ENCODE assay signal across 20 cellular contexts in genomic region chr2:122564843-122565242, GRCh38.
DNase-seq lines count a peak whose midpoint lies in the region; ATAC-seq, FAIRE-seq and TF ChIP-seq lines count a peak whose summit lies in the region.
"Had no signal": no experiment of that assay in that cellular context is flagged by ENCODE, and none has a peak within 500 bp of the region (broad histone marks: within the 10 kb centered on the region; RNA-seq: fewer than 3 reads in every experiment).

No MANE protein-coding gene starts in this region.

- no peaks in the 10 kb centered on the region for H3K4me1 Mint-ChIP-seq in activated CD8-positive, alpha-beta memory T cell treated with anti-CD3 and anti-CD28 coated beads, Interleukin-2, amount 10 ng/mL, durations not matched to agents 7 days and 5 days
- H3K4me1 Mint-ChIP-seq: CD4-positive, alpha-beta memory T cell had no signal

- H3K4me1 ChIP-seq in HepG2 (ENCODE audit: insufficient read depth, low read length) = no peaks in the 10 kb centered on the region
- H3K4me1 ChIP-seq in right lobe of liver = no peaks in the 10 kb centered on the region
- H3K4me1 ChIP-seq in parathyroid adenoma = peaks cover 8% of the 10 kb centered on the region

- H3K36me3 ChIP-seq in HepG2 (replicated peaks in 1 of 2; ENCODE audit: control insufficient read depth in 1 of 2, insufficient read depth in 2 of 2, low read length in 2 of 2) (no peaks in the 10 kb centered on the region), right lobe of liver (no peaks in the 10 kb centered on the region), neural cell (ENCODE audit: insufficient read depth, low read length) (no peaks in the 10 kb centered on the region), parathyroid adenoma (ENCODE audit: control insufficient read depth, insufficient read depth, low read length) (no peaks in the 10 kb centered on the region)

- H3K79me2 ChIP-seq in HepG2 (ENCODE audit: insufficient read depth, low read length) (no peaks in the 10 kb centered on the region), neural cell (replicated peaks; ENCODE audit: insufficient read depth, low read length) (no peaks in the 10 kb centered on the region), parathyroid adenoma (no peaks in the 10 kb centered on the region)

- CTCF ChIA-PET in HepG2 (lab: Yijun Ruan, JAX; ENCODE audit: low intra/inter-chr PET ratio, low total read pairs) = no interaction called here
- CTCF ChIA-PET in activated CD8-positive, alpha-beta memory T cell treated with anti-CD3 and anti-CD28 coated beads, Interleukin-2, amount 10 ng/mL, durations not matched to agents 7 days and 5 days (lab: Charles Lee) = interaction anchor here (1.1 kb wide), 1 partner anchor 29 kb away, joined by 3 read pairs; no protein-coding TSS in a partner anchor

- H3K9ac ChIP-seq in HepG2 (ENCODE audit: insufficient read depth, low read depth, low read length) = no peak overlapping the region
- H3K9ac ChIP-seq in neural cell (ENCODE audit: low read length) = no peak overlapping the region
- H3K9ac ChIP-seq in parathyroid adenoma = no peak overlapping the region

- 3% methylated on average over 4 of the region's 4 CpGs for WGBS in HepG2 (ENCODE audit: low lambda C conversion rate)
- WGBS in right lobe of liver (ENCODE audit: insufficient coverage, low coverage, low lambda C conversion rate, missing lambda C conversion rate) = 59% methylated on average over 4 of the region's 4 CpGs

- no peak for TF ChIP-seq RAD21 in HepG2 (CRISPR knock-in tag; IDR thresholded peaks at IDR 0.05)
- TF ChIP-seq RAD21 in neural cell (conservative IDR thresholded peaks at IDR 0.05) = no peak

- H3K4me3 ChIP-seq in HepG2 (replicated peaks in 1 of 3; ENCODE audit: insufficient read depth in 1 of 3, low read depth in 2 of 3, low read length in 3 of 3) (no peak overlapping the region), right lobe of liver (no peak overlapping the region), neural cell (ENCODE audit: low read length) (no peak overlapping the region), parathyroid adenoma (ENCODE audit: low read depth, low read length) (no peak overlapping the region)
- H3K4me3 ChIP-seq: GM12878 had no signal

- no peaks in the 10 kb centered on the region for H3K27me3 ChIP-seq in HepG2 (ENCODE audit: control insufficient read depth in 1 of 2, insufficient read depth in 2 of 2, low read length in 2 of 2)
- no peaks in the 10 kb centered on the region for H3K27me3 ChIP-seq in right lobe of liver
- no peaks in the 10 kb centered on the region for H3K27me3 ChIP-seq in neural cell (ENCODE audit: insufficient read depth, low read depth, low read length)
- no peaks in the 10 kb centered on the region for H3K27me3 ChIP-seq in parathyroid adenoma (ENCODE audit: control insufficient read depth, insufficient read depth, low read length)

- FAIRE-seq in HepG2 (lab: Jason Lieb, UNC) = no peak
- FAIRE-seq: GM12878, GM19239, H54 had no signal

- H3K9me3 ChIP-seq in HepG2 (ENCODE audit: low read length) (peaks cover 13% of the 10 kb centered on the region), right lobe of liver (no peaks in the 10 kb centered on the region), neural cell (ENCODE audit: low read length) (no peaks in the 10 kb centered on the region), parathyroid adenoma (ENCODE audit: control insufficient read depth, low read length) (no peaks in the 10 kb centered on the region)

- intact Hi-C loops in HepG2 (cut with micrococcal nuclease; ENCODE audit: unreplicated experiment) = no loop called here
- intact Hi-C loops in right lobe of liver (cut with DNase I) = no loop called here

- POLR2A ChIA-PET in HepG2 (lab: Yijun Ruan, JAX) = no interaction called here

- TF ChIP-seq CTCF in HepG2 (CRISPR knock-in tag; IDR thresholded peaks at IDR 0.05) = no peak
- TF ChIP-seq CTCF in right lobe of liver (IDR thresholded peaks at IDR 0.05) = no peak
- no peak for TF ChIP-seq CTCF in neural cell (IDR thresholded peaks at IDR 0.05; ENCODE audit: poor library complexity, severe bottlenecking)
- TF ChIP-seq CTCF in parathyroid adenoma (IDR thresholded peaks at IDR 0.05) = no peak

- in situ Hi-C loops in HepG2 (cut with HindIII; ENCODE audit: extremely low pct_ligation_motif_present, low pct_unique_long_range_greater_than_20kb) = no loop called here

- no peak overlapping the region for H3K4me3 Mint-ChIP-seq in activated CD8-positive, alpha-beta memory T cell treated with anti-CD3 and anti-CD28 coated beads, Interleukin-2, amount 10 ng/mL, durations not matched to agents 7 days and 5 days
- H3K4me3 Mint-ChIP-seq: CD4-positive, alpha-beta memory T cell had no signal

- no peaks in the 10 kb centered on the region for H3K36me3 Mint-ChIP-seq in activated CD8-positive, alpha-beta memory T cell treated with anti-CD3 and anti-CD28 coated beads, Interleukin-2, amount 10 ng/mL, durations not matched to agents 7 days and 5 days
- H3K36me3 Mint-ChIP-seq: CD4-positive, alpha-beta memory T cell had no signal

- no TSS peak for BruUV-seq in HepG2 (replicated peaks; lab: Mats Ljungman, UMichigan)

- H3K27ac Mint-ChIP-seq in activated CD8-positive, alpha-beta memory T cell treated with anti-CD3 and anti-CD28 coated beads, Interleukin-2, amount 10 ng/mL, durations not matched to agents 7 days and 5 days = no peak overlapping the region
- H3K27ac Mint-ChIP-seq: CD4-positive, alpha-beta memory T cell had no signal

- no peaks in the 10 kb centered on the region for H3K9me2 ChIP-seq in neural cell (ENCODE audit: insufficient read depth, low read length)

- peaks cover 2% of the 10 kb centered on the region for H3K9me3 Mint-ChIP-seq in activated CD8-positive, alpha-beta memory T cell treated with anti-CD3 and anti-CD28 coated beads, Interleukin-2, amount 10 ng/mL, durations not matched to agents 7 days and 5 days (ENCODE audit: low read depth)

- H4K20me1 ChIP-seq in HepG2 (ENCODE audit: insufficient read depth, low read length) = no peaks in the 10 kb centered on the region
- H4K20me1 ChIP-seq in neural cell (ENCODE audit: insufficient read depth) = no peaks in the 10 kb centered on the region

- no peaks in the 10 kb centered on the region for H3K27me3 Mint-ChIP-seq in activated CD8-positive, alpha-beta memory T cell treated with anti-CD3 and anti-CD28 coated beads, Interleukin-2, amount 10 ng/mL, durations not matched to agents 7 days and 5 days
- H3K27me3 Mint-ChIP-seq: CD4-positive, alpha-beta memory T cell had no signal

- no peak for ATAC-seq in HepG2
- no peak for ATAC-seq in right lobe of liver
- no peak for ATAC-seq in GM21515 (IDR thresholded peaks at IDR 0.05; ENCODE audit: unreplicated experiment)
- ATAC-seq in activated CD8-positive, alpha-beta memory T cell treated with anti-CD3 and anti-CD28 coated beads, Interleukin-2, amount 10 ng/mL, durations not matched to agents 7 days and 5 days = no peak
- ATAC-seq: GM12878 had no signal

- no peak overlapping the region for H3K4me2 ChIP-seq in HepG2 (ENCODE audit: low read depth, low read length)
- no peak overlapping the region for H3K4me2 ChIP-seq in neural cell (ENCODE audit: low read length)
- no peak overlapping the region for H3K4me2 ChIP-seq in parathyroid adenoma (ENCODE audit: low read length)

- no peak for DNase-seq in HepG2 (ENCODE audit: low spot score)
- no peak for DNase-seq in right lobe of liver
- DNase-seq in hippocampal formation (lab: John Stamatoyannopoulos, UW) = no peak
- DNase-seq in activated CD8-positive, alpha-beta memory T cell treated with anti-CD3 and anti-CD28 coated beads, Interleukin-2, amount 10 ng/mL, durations not matched to agents 7 days and 5 days = no peak
- DNase-seq: 8988T; C1 segment of cervical spinal cord; Calu3; CD4-positive, alpha-beta memory T cell; COR-L47; DMS153; EL; GDM1; GOT3; HCEC 1CT had no signal

- H3F3A ChIP-seq in neural cell (ENCODE audit: insufficient read depth, low read length, poor library complexity, severe bottlenecking) = peaks cover 11% of the 10 kb centered on the region

- H3K27ac ChIP-seq in HepG2 (ENCODE audit: extremely low read length, insufficient read depth, low read length) = no peak overlapping the region
- H3K27ac ChIP-seq in right lobe of liver = no peak overlapping the region
- H3K27ac ChIP-seq in neural cell (ENCODE audit: low read length) = peak overlapping the region; percentile 66
- no peak overlapping the region for H3K27ac ChIP-seq in parathyroid adenoma

- TF ChIP-seq EP300 in HepG2 (IDR thresholded peaks at IDR 0.05; ENCODE audit: low read depth in 2 of 2, low read length in 2 of 2) (no peak), HepG2 (CRISPR knock-in tag; IDR thresholded peaks at IDR 0.05; ENCODE audit: borderline replicate concordance) (no peak), neural cell (conservative IDR thresholded peaks at IDR 0.05; ENCODE audit: poor library complexity, severe bottlenecking) (no peak)

- no peak for TF ChIP-seq POLR2A in HepG2 (IDR thresholded peaks at IDR 0.05; ENCODE audit: insufficient read depth in 1 of 2, low read depth in 2 of 2, low read length in 2 of 2)
- TF ChIP-seq POLR2A in right lobe of liver (IDR thresholded peaks at IDR 0.05) = no peak

- no peak overlapping the region for H2AFZ ChIP-seq in HepG2 (ENCODE audit: low read length)
- no peak overlapping the region for H2AFZ ChIP-seq in neural cell (ENCODE audit: low read depth, low read length)
- peak overlapping the region; percentile 62 for H2AFZ ChIP-seq in parathyroid adenoma

TF ChIP-seq in HepG2, 621 proteins besides CTCF, POLR2A, EP300 and RAD21 (continues in another document):
- TF ChIP-seq TRIM22 (IDR thresholded peaks at IDR 0.05) = no peak

TF ChIP-seq in neural cell, 6 proteins besides CTCF, POLR2A, EP300 and RAD21 (continues in another document):
- no peak for TF ChIP-seq POLR2AphosphoS5 (IDR thresholded peaks at IDR 0.05)
- TF ChIP-seq SMC3 (conservative IDR thresholded peaks at IDR 0.05; ENCODE audit: poor library complexity) = no peak
- no peak for TF ChIP-seq MXI1 (conservative IDR thresholded peaks at IDR 0.05; ENCODE audit: poor library complexity, severe bottlenecking)
- TF ChIP-seq EZH2 (IDR thresholded peaks at IDR 0.05; ENCODE audit: borderline replicate concordance, insufficient read depth, low read length, poor library complexity, severe bottlenecking) = no peak
